In the genomic region with DNA sequence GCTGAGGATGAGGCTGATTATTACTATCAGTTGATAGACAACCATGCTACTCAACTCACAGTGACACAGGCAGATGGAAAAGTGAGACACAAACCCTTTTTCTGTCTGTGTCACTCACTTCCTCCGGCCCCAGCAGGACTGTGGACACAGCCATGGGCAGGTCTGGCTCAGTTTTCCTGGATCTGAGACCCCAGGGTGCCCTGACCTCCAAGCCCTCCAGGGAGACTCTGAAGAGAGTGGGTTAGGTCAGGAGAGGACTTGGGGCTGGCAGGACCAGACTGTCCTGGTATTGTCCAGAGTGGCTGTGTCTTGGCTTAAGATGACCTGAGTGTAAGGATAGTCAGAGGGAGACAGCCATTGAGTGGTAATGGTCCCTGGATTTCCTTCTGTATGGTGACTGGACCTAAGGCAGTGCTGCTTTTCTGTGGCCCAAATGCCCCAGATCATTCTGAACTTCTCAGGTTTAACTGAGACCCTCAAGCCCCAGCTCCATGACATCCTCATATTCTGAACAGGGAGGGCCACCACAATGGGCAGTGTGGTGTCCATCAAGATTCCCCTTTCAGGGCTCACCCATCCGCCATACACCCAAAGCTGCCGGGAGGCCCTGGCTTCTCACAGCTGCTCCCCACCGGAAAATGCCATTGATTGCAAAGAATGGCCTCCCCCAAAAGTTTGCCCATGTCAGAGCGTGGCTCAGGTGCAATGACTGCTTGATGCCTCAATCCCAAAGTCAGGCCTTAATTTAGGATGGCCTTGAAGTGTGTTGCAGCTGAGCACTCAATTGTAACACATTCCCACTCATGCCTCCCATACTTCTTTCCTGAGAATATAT, we compare ENCODE assay signal across 27 cellular contexts. TPM values are rescaled to one million over a fixed set of nuclear protein-coding genes. Genes with fewer than 3 reads are reported as not detected.
A peak's percentile ranks its signal among the peaks of the same experiment; 100 is the strongest.
DNase-seq lines count a peak whose midpoint lies in the region; ATAC-seq, FAIRE-seq and TF ChIP-seq lines count a peak whose summit lies in the region.
"Had no signal": no experiment of that assay in that cellular context is flagged by ENCODE, and none has a peak within 500 bp of the region (broad histone marks: within the 10 kb centered on the region; RNA-seq: fewer than 3 reads in every experiment).

No MANE protein-coding gene starts in this region.

- no peaks in the 10 kb centered on the region for H3K9me3 ChIP-seq in esophagus muscularis mucosa
- H3K9me3 ChIP-seq: A549, BE2C had no signal

- H3K4me1 Mint-ChIP-seq in stimulated activated naive CD8-positive, alpha-beta T cell treated with anti-CD3 and anti-CD28 coated beads, Interleukin-15, amount 100 ng/mL, for 72 hours, result peaks cover 9% of the 10 kb centered on the region
- H3K4me1 Mint-ChIP-seq in osteocyte (ENCODE audit: unreplicated experiment), result no peaks in the 10 kb centered on the region

- H3K4me3 ChIP-seq in bronchial epithelial cell (ENCODE audit: low read depth, low read length) (no peak overlapping the region), esophagus muscularis mucosa (no peak overlapping the region)
- H3K4me3 ChIP-seq: A549; BLaER1 treated with 17β-estradiol and CSF1 and Interleukin-3, amounts not matched to agents 10 nM and 100 nM; GM23248 had no signal

- FAIRE-seq in bronchial epithelial cell (lab: Jason Lieb, UNC), result peak; percentile 13
- FAIRE-seq: A549, D721Med, GM19239, H1 had no signal

- intact Hi-C loops in esophagus muscularis mucosa (cut with DNase I), result no loop called here

- no peaks in the 10 kb centered on the region for H3K4me1 ChIP-seq in esophagus muscularis mucosa
- H3K4me1 ChIP-seq: A549, BE2C had no signal

- no peaks in the 10 kb centered on the region for H3K36me3 ChIP-seq in bronchial epithelial cell (ENCODE audit: control insufficient read depth, insufficient read depth, low read length)
- no peaks in the 10 kb centered on the region for H3K36me3 ChIP-seq in esophagus muscularis mucosa
- H3K36me3 ChIP-seq: BE2C; BLaER1 treated with 17β-estradiol and CSF1 and Interleukin-3, amounts not matched to agents 10 nM and 100 nM had no signal

- H3K27me3 Mint-ChIP-seq in stimulated activated naive CD8-positive, alpha-beta T cell treated with anti-CD3 and anti-CD28 coated beads, Interleukin-15, amount 100 ng/mL, for 72 hours, result peaks cover 9% of the 10 kb centered on the region
- peaks cover 28% of the 10 kb centered on the region for H3K27me3 Mint-ChIP-seq in osteocyte (ENCODE audit: unreplicated experiment)

- no peak for ATAC-seq in stimulated activated naive CD8-positive, alpha-beta T cell treated with anti-CD3 and anti-CD28 coated beads, Interleukin-15, amount 100 ng/mL, for 72 hours
- no peak for ATAC-seq in stimulated activated naive CD8-positive, alpha-beta T cell treated with anti-CD3 and anti-CD28 coated beads, Interleukin-15, Interleukin-2, amounts not matched to agents 100 U/mL and 50 U/mL, for 24 hours
- ATAC-seq: A549 had no signal

- no peak for TF ChIP-seq EP300 in esophagus muscularis mucosa (IDR thresholded peaks at IDR 0.05)

- no peak for TF ChIP-seq POLR2A in esophagus muscularis mucosa (IDR thresholded peaks at IDR 0.05; ENCODE audit: low read depth)

- H3K36me3 Mint-ChIP-seq in osteocyte (ENCODE audit: unreplicated experiment), result no peaks in the 10 kb centered on the region
- H3K36me3 Mint-ChIP-seq: CD14-positive monocyte; CD8-positive, alpha-beta memory T cell had no signal

- WGBS in esophagus muscularis mucosa, result 73% methylated on average over 3 of the region's 5 CpGs

- no peak overlapping the region for H3K27ac ChIP-seq in esophagus muscularis mucosa (replicated peaks in 1 of 4)
- H3K27ac ChIP-seq: A549; BLaER1 treated with 17β-estradiol and CSF1 and Interleukin-3, amounts not matched to agents 10 nM and 100 nM; GM23248 had no signal

- no peak for DNase-seq in stimulated activated naive CD8-positive, alpha-beta T cell treated with anti-CD3 and anti-CD28 coated beads, Interleukin-15, amount 100 ng/mL, for 72 hours
- DNase-seq in stimulated activated naive CD8-positive, alpha-beta T cell treated with anti-CD3 and anti-CD28 coated beads, Interleukin-15, Interleukin-2, amounts not matched to agents 100 U/mL and 50 U/mL, for 24 hours, result no peak
- DNase-seq in bronchial epithelial cell (ENCODE audit: low read depth), result no peak
- DNase-seq in osteocyte (ENCODE audit: extremely low spot score, unreplicated experiment), result peak; percentile 70
- DNase-seq in middle frontal gyrus (ENCODE audit: extremely low spot score, low spot score), result no peak
- no peak for DNase-seq in esophagus muscularis mucosa (ENCODE audit: extremely low spot score)
- DNase-seq in DMS53 (lab: John Stamatoyannopoulos, UW), result no peak
- DNase-seq: 8988T; ACHN; AML-193; BE2C; CD4-positive, alpha-beta T cell; CD8-positive, alpha-beta memory T cell; DMS 273 treated with DMSO at 0.1 percent for 48 hours; DMS79 treated with DMSO at 0.1 percent for 48 hours; GF-D8; GM23248; H7; HCEC 1CT had no signal

- H3K27ac Mint-ChIP-seq in stimulated activated naive CD8-positive, alpha-beta T cell treated with anti-CD3 and anti-CD28 coated beads, Interleukin-15, amount 100 ng/mL, for 72 hours, result peak overlapping the region; percentile 24 to 45
- no peak overlapping the region for H3K27ac Mint-ChIP-seq in osteocyte (ENCODE audit: unreplicated experiment)
- H3K27ac Mint-ChIP-seq: CD14-positive monocyte; CD4-positive, alpha-beta T cell had no signal

- no peak for TF ChIP-seq CTCF in bronchial epithelial cell (IDR thresholded peaks at IDR 0.05; ENCODE audit: insufficient read depth, low read length, severe bottlenecking)
- TF ChIP-seq CTCF in osteocyte (IDR thresholded peaks at IDR 0.05), result no peak
- TF ChIP-seq CTCF in esophagus muscularis mucosa (IDR thresholded peaks at IDR 0.05), result no peak

- H3K9me3 Mint-ChIP-seq in stimulated activated naive CD8-positive, alpha-beta T cell treated with anti-CD3 and anti-CD28 coated beads, Interleukin-15, amount 100 ng/mL, for 72 hours, result no peaks in the 10 kb centered on the region
- no peaks in the 10 kb centered on the region for H3K9me3 Mint-ChIP-seq in osteocyte (ENCODE audit: unreplicated experiment)
- H3K9me3 Mint-ChIP-seq: CD14-positive monocyte; CD4-positive, alpha-beta T cell; CD8-positive, alpha-beta memory T cell had no signal

- no peak overlapping the region for H3K4me3 Mint-ChIP-seq in stimulated activated naive CD8-positive, alpha-beta T cell treated with anti-CD3 and anti-CD28 coated beads, Interleukin-15, amount 100 ng/mL, for 72 hours
- no peak overlapping the region for H3K4me3 Mint-ChIP-seq in osteocyte (ENCODE audit: unreplicated experiment)
- H3K4me3 Mint-ChIP-seq: CD14-positive monocyte; CD4-positive, alpha-beta T cell; CD8-positive, alpha-beta memory T cell had no signal

- H3K27me3 ChIP-seq in bronchial epithelial cell (ENCODE audit: control insufficient read depth, insufficient read depth, low read length) (no peaks in the 10 kb centered on the region), esophagus muscularis mucosa (peaks cover 0 to 23% (median 0%) of the 10 kb centered on the region in 4 donors)
- H3K27me3 ChIP-seq: BLaER1 treated with 17β-estradiol and CSF1 and Interleukin-3, amounts not matched to agents 10 nM and 100 nM had no signal

RNA-seq across cellular contexts. Expression of a gene that starts 36.2 kb away (rescaled TPM):
- total RNA-seq in bronchial epithelial cell (not detected in 2 replicates), osteocyte (not detected in 2 replicates), esophagus muscularis mucosa (not detected)
- total RNA-seq: CD4-positive, alpha-beta T cell; CD8-positive, alpha-beta memory T cell; GM23248; H7 had no signal

RNA-seq across cellular contexts. Expression of a gene that starts 49.2 kb away (rescaled TPM):
- total RNA-seq in bronchial epithelial cell, result not detected in 2 replicates
- not detected in 2 replicates for total RNA-seq in osteocyte
- total RNA-seq in esophagus muscularis mucosa, result not detected
- total RNA-seq: CD4-positive, alpha-beta T cell; CD8-positive, alpha-beta memory T cell; Daoy; G401; GM23248; H1; H7 had no signal
